In the genomic region with DNA sequence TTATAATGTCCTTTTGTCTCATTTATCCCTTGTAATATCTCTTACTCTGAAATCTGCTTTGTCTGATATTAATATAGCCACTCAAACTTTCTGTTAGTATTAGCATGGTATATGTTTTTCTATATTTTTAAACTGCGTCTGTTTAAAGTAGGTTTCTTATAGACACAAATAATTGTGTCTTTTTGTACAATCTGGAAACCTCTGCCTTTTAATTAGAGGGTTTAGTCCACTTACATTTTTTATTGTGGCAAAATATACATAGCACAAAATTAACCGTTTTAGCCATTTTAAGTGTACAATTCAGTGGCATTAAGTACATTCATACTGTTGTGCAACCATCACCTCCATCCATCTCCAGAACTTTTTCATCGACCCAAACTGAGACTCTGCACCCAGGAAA, we compare ENCODE assay signal across 1 cellular context.
TF ChIP-seq lines count a peak whose summit lies in the region.

No MANE protein-coding gene starts in this region.

TF ChIP-seq in H1, 55 proteins besides CTCF, POLR2A, EP300 and RAD21:
- TF ChIP-seq TAF1 (IDR thresholded peaks at IDR 0.05; ENCODE audit: low read depth, low read length) (no peak), TBP (IDR thresholded peaks at IDR 0.05; ENCODE audit: low read depth, low read length) (no peak), GABPA (IDR thresholded peaks at IDR 0.05; ENCODE audit: borderline replicate concordance, insufficient read depth, low read length) (no peak), CBX5 (IDR thresholded peaks at IDR 0.05; ENCODE audit: low read depth, low read length) (no peak)
